Comparison of ENCODE assay signal across 8 cellular contexts in the genomic region with DNA sequence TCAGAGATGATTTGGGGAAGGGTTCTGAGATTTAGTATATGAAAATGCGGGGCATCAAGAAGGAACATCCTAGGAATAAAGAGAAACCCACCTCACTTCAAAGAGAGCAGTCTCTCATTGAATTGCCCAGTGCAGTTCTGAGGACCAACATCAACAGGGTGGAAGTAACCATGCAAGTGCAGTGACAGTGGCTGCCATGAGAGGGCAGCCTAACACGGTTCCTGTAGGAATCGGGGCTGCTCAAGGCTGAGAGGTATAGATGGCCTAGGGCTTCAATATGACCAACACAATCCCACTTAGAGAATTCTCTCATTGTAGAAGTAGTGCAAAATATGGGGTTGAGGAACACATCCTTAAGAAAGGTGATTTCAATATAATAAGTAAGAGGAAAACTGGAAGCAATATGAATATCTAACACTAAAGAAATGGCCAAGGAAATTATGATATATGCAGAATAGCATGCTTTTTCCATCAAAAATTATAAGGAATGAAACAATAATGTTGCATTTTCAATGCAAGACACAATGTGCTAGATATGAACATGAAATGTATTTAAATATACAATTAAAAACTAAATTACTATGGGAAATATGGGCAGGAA. TPM values are rescaled to one million over a fixed set of nuclear protein-coding genes. Genes with fewer than 3 reads are reported as not detected.
DNase-seq lines count a peak whose midpoint lies in the region; ATAC-seq, FAIRE-seq and TF ChIP-seq lines count a peak whose summit lies in the region.

No MANE protein-coding gene starts in this region.

- H3K4me3 ChIP-seq in DOHH2 (ENCODE audit: low read length) (no peak overlapping the region), coronary artery (no peak overlapping the region)

- H3K79me2 ChIP-seq in DOHH2 (ENCODE audit: control insufficient read depth, low read length), result no peaks in the 10 kb centered on the region

- no peaks in the 10 kb centered on the region for H3K9me2 ChIP-seq in DOHH2 (replicated peaks; ENCODE audit: control insufficient read depth, low read length)

- no peaks in the 10 kb centered on the region for H3K4me1 ChIP-seq in DOHH2 (ENCODE audit: control insufficient read depth, low read length)

- no peaks in the 10 kb centered on the region for H3K4me1 Mint-ChIP-seq in glutamatergic neuron (ENCODE audit: low read depth, unreplicated experiment)

- H3K9me3 Mint-ChIP-seq in glutamatergic neuron (ENCODE audit: unreplicated experiment), result no peaks in the 10 kb centered on the region

- FAIRE-seq in RCC 7860 (lab: Jason Lieb, UNC), result no peak

- no peaks in the 10 kb centered on the region for H3K9me3 ChIP-seq in DOHH2 (ENCODE audit: control insufficient read depth, insufficient read depth, low read length)

- no peak overlapping the region for H3K27ac Mint-ChIP-seq in glutamatergic neuron (ENCODE audit: unreplicated experiment)

- no peaks in the 10 kb centered on the region for H3K27me3 Mint-ChIP-seq in glutamatergic neuron (ENCODE audit: unreplicated experiment)

- H3K36me3 ChIP-seq in DOHH2 (ENCODE audit: control insufficient read depth, low read length), result no peaks in the 10 kb centered on the region

- H3K4me2 ChIP-seq in DOHH2 (ENCODE audit: low read length), result no peak overlapping the region

- peak; percentile 95 for ATAC-seq in GM19467 (IDR thresholded peaks at IDR 0.05; ENCODE audit: unreplicated experiment)
- ATAC-seq in HG03575 (IDR thresholded peaks at IDR 0.05; ENCODE audit: extremely low read depth, insufficient number of reproducible peaks, low FRiP score, unreplicated experiment), result peak; percentile 91

- no peaks in the 10 kb centered on the region for H3F3A ChIP-seq in DOHH2 (ENCODE audit: control insufficient read depth, insufficient read depth)

- H3K27ac ChIP-seq in DOHH2 (ENCODE audit: low read depth, low read length) (no peak overlapping the region), coronary artery (no peak overlapping the region)

- peak; percentile 22 for DNase-seq in RCC 7860 (ENCODE audit: low spot score)
- peak; percentile 16 for DNase-seq in activated naive CD4-positive, alpha-beta T cell treated with Interleukin-2 at 50 U/mL for 16 hours
- peak; percentile 85 for DNase-seq in glutamatergic neuron
- DNase-seq in posterior cingulate gyrus, result peak; percentile 29 to 94 (median 69)
- no peak for DNase-seq in coronary artery (ENCODE audit: low spot score)

- no peak overlapping the region for H3K4me3 Mint-ChIP-seq in glutamatergic neuron (ENCODE audit: unreplicated experiment)

- intact Hi-C loops in posterior cingulate gyrus (cut with DNase I), result loop anchor here (1.0 to 2.0 kb wide), 2 partner anchors 176 to 269 kb away; no protein-coding TSS in a partner anchor

- no peaks in the 10 kb centered on the region for H3K36me3 Mint-ChIP-seq in glutamatergic neuron (ENCODE audit: unreplicated experiment)

- TF ChIP-seq CTCF in DOHH2 (IDR thresholded peaks at IDR 0.05; ENCODE audit: low read depth, low read length, poor library complexity, severe bottlenecking) (peak; percentile 96), glutamatergic neuron (IDR thresholded peaks at IDR 0.05; ENCODE audit: partially characterized antibody, unreplicated experiment) (peak; percentile 82), coronary artery (IDR thresholded peaks at IDR 0.05) (no peak)

- no peaks in the 10 kb centered on the region for H3K27me3 ChIP-seq in DOHH2 (ENCODE audit: control insufficient read depth, low read length)

- no peaks in the 10 kb centered on the region for H4K20me1 ChIP-seq in DOHH2 (ENCODE audit: control insufficient read depth, insufficient read depth, low read depth, low read length)

RNA-seq across cellular contexts. Expression of a gene that starts 51.1 kb away (rescaled TPM):
- total RNA-seq in glutamatergic neuron (ENCODE audit: unreplicated experiment), result 16.9 TPM
